9 cellular contexts compared by ENCODE assay signal in the genomic region with DNA sequence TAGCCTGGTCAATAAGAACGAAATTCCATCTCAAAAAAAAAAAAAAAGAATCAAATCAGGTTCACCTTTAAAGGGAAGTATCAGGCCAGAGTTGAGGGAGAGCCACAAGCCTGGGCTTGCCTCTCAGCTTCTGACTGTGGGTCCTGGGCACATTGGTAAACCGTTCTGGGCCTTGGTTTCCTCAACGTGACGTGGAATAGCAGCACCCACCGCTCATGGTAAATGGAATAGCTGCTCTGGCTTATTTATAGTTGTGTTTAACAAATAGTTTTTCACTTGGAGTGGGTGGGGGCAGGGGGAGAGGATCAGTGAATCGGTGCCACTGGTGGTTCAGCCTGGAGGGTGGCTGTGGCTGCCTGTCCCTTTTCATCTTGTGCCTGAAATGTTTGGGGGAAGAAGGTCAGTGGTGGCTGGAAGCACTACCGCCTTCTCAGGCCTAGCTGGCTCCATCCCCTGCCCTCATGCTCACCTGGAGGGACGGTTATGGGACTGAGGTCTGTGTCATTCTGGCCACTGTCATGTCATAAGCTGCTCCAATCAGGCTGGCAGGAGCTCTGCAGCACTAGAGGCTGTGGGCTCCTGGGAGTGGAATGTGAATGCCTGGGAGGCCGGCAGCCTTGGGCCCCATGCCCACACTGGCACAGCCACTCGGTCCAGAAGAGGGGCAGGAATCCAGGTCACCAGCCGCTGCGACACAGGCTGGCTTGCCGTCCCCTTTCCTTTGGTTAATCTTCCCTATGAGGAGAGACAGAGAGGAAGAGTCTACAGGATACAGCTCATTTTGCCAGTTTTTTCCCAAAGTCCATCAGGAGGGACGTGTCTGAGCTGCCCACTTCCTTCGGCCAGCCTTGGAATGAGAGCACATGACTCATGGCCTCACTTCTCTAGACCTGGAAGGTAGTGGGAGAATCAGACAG. TPM values are rescaled to one million over a fixed set of nuclear protein-coding genes. Genes with fewer than 3 reads are reported as not detected.
A peak's percentile ranks its signal among the peaks of the same experiment; 100 is the strongest.
DNase-seq lines count a peak whose midpoint lies in the region; ATAC-seq, FAIRE-seq and TF ChIP-seq lines count a peak whose summit lies in the region.
"Had no signal": no experiment of that assay in that cellular context is flagged by ENCODE, and none has a peak within 500 bp of the region (broad histone marks: within the 10 kb centered on the region; RNA-seq: fewer than 3 reads in every experiment).

No MANE protein-coding gene starts in this region.

- no peak overlapping the region for H3K27ac ChIP-seq in H1 (ENCODE audit: low read depth, low read length)
- peak overlapping the region in 1 of 2 donors; percentile 25 for H3K27ac ChIP-seq in aorta (ENCODE audit: low read depth in 1 of 2, low read length in 2 of 2)

- H3K4me1 ChIP-seq in H1 (replicated peaks in 1 of 4; ENCODE audit: control insufficient read depth in 3 of 4, insufficient read depth in 4 of 4, low read length in 3 of 4) (peaks cover 2 to 10% (median 6%) of the 10 kb centered on the region in 4 experiments; a peak in 6 of 7 replicates), aorta (ENCODE audit: control insufficient read depth in 1 of 2, insufficient read depth in 2 of 2, low read length in 2 of 2) (peaks cover 0 to 2% of the 10 kb centered on the region in 2 donors)

- H4K8ac ChIP-seq in H1 (ENCODE audit: extremely low read depth, insufficient read depth, low read length) = no peak overlapping the region

- H4K5ac ChIP-seq in H1 (ENCODE audit: insufficient read length, low read depth, low read length) = no peak overlapping the region

- TF ChIP-seq EP300 in H1 (IDR thresholded peaks at IDR 0.05; ENCODE audit: borderline replicate concordance in 1 of 2, low read depth in 2 of 2, low read length in 2 of 2) = no peak

- H3K27me3 Mint-ChIP-seq in activated naive CD4-positive, alpha-beta T cell treated with anti-CD3 and anti-CD28 coated beads for 36 hours (ENCODE audit: low read depth) = no peaks in the 10 kb centered on the region

- TF ChIP-seq CTCF in H1 (IDR thresholded peaks at IDR 0.05; ENCODE audit: control extremely low read depth in 1 of 3, insufficient read depth in 1 of 3, low read depth in 1 of 3, low read length in 3 of 3) = no peak

- peaks cover 0 to 1% of the 10 kb centered on the region in 2 experiments for H4K20me1 ChIP-seq in H1 (replicated peaks in 1 of 2; ENCODE audit: control insufficient read depth in 1 of 2, insufficient read depth in 2 of 2, low read length in 2 of 2)

- H3K14ac ChIP-seq in H1 (ENCODE audit: insufficient read length) = no peak overlapping the region

- H2BK5ac ChIP-seq in H1 (ENCODE audit: low read depth, low read length) = peak overlapping the region; percentile 71

- no peaks in the 10 kb centered on the region for H3K36me3 Mint-ChIP-seq in activated naive CD4-positive, alpha-beta T cell treated with anti-CD3 and anti-CD28 coated beads for 36 hours (ENCODE audit: low read depth)

- CTCF ChIA-PET in activated naive CD4-positive, alpha-beta T cell treated with anti-CD3 and anti-CD28 coated beads for 36 hours (lab: Charles Lee) = interaction anchor here (0.9 to 16.6 kb wide), 12 partner anchors 11 to 183 kb away, joined by 3 to 276 read pairs (median 4); partner anchors contain the start of genes CCR7 and TOP2A
- CTCF ChIA-PET in H1 (lab: Charles Lee; ENCODE audit: partially characterized antibody) = interaction anchor here (0.8 to 19.4 kb wide), 17 partner anchors 11 to 325 kb away, joined by 3 to 435 read pairs (median 4); partner anchors contain the start of gene IGFBP4

- H3K27ac Mint-ChIP-seq in activated naive CD4-positive, alpha-beta T cell treated with anti-CD3 and anti-CD28 coated beads for 36 hours = peak overlapping the region; percentile 36

- H3K27me3 ChIP-seq in H1 (replicated peaks in 1 of 4; ENCODE audit: control insufficient read depth in 3 of 4, extremely low read depth in 1 of 4, insufficient read depth in 3 of 4, low read length in 3 of 4) (no peaks in the 10 kb centered on the region; a peak in 1 of 7 replicates), aorta (ENCODE audit: control insufficient read depth in 1 of 2, insufficient read depth in 2 of 2, low read length in 1 of 2) (no peaks in the 10 kb centered on the region)

- no peak overlapping the region for H3K4me3 Mint-ChIP-seq in activated naive CD4-positive, alpha-beta T cell treated with anti-CD3 and anti-CD28 coated beads for 36 hours

- POLR2A ChIA-PET in H1 (lab: Charles Lee; ENCODE audit: partially characterized antibody) = interaction anchor here (0.7 to 1.6 kb wide), 3 partner anchors 67 to 1151 kb away, joined by 3 read pairs; partner anchors contain the start of gene EIF1

- no peaks in the 10 kb centered on the region for H3K79me2 ChIP-seq in H1 (ENCODE audit: control insufficient read depth in 1 of 2, insufficient read depth in 2 of 2, low read length in 2 of 2)

- H3K23me2 ChIP-seq in H1 (ENCODE audit: low read depth, low read length) = peaks cover 3% of the 10 kb centered on the region; the same call in 1 of the 2 replicates

- ATAC-seq in aorta (ENCODE audit: low FRiP score) (no peak), HG02981 (IDR thresholded peaks at IDR 0.05; ENCODE audit: unreplicated experiment) (no peak), GM21825 (IDR thresholded peaks at IDR 0.05; ENCODE audit: unreplicated experiment) (no peak)

- H3K56ac ChIP-seq in H1 (replicated peaks; ENCODE audit: insufficient read length, low read depth, low read length) = peak overlapping the region; percentile 21

- FAIRE-seq in H1 (lab: Jason Lieb, UNC) (no peak), HTR-8/SVneo (lab: Jason Lieb, UNC) (no peak)

- 0 out of 2 replicates have a peak overlapping the region, but pooled peaks have one; percentile 39 for H3K18ac ChIP-seq in H1 (ENCODE audit: extremely low read depth, low read length)

- peak overlapping the region; percentile 93 for H2BK120ac ChIP-seq in H1 (replicated peaks; ENCODE audit: low read depth, low read length)

- peak overlapping the region; percentile 91; the same call in 1 of the 2 replicates for H2BK12ac ChIP-seq in H1 (ENCODE audit: low read depth, low read length)

- H3K4me3 ChIP-seq in H1 (ENCODE audit: extremely low read depth in 1 of 4, insufficient read depth in 2 of 4, low read depth in 3 of 4, low read length in 4 of 4) = no peak overlapping the region
- H3K4me3 ChIP-seq in aorta (ENCODE audit: low read length in 2 of 2) = no peak overlapping the region

- H3K9me3 ChIP-seq in H1 (ENCODE audit: insufficient read depth in 2 of 2, low read depth in 1 of 2, low read length in 1 of 2) = no peaks in the 10 kb centered on the region
- no peaks in the 10 kb centered on the region for H3K9me3 ChIP-seq in aorta (ENCODE audit: control insufficient read depth, low read length)

- 89% methylated on average over 15 of the region's 15 CpGs; no CpG with 5 or more reads in 1 of the 2 experiments for WGBS in H1 (ENCODE audit: extremely low coverage in 1 of 2, insufficient coverage in 1 of 2, insufficient read length in 1 of 2, insufficient replicate concordance in 2 of 2, low coverage in 1 of 2, low lambda C conversion rate in 2 of 2, missing lambda C conversion rate in 1 of 2), 2 experiments
- WGBS in aorta, 2 donors = 34% methylated on average over 15 of the region's 15 CpGs

- intact Hi-C loops in activated naive CD4-positive, alpha-beta T cell treated with anti-CD3 and anti-CD28 coated beads for 36 hours (cut with micrococcal nuclease) = no loop called here
- intact Hi-C loops in aorta (cut with DNase I) = loop anchor here (5.0 to 10.0 kb wide), 3 partner anchors 63 to 181 kb away; no protein-coding TSS in a partner anchor

- H2AFZ ChIP-seq in H1 (ENCODE audit: low read length) = no peak overlapping the region

- no peak overlapping the region for H3K4ac ChIP-seq in H1 (replicated peaks; ENCODE audit: insufficient read length, low read depth, low read length)

- peak overlapping the region; percentile 46 for H4K91ac ChIP-seq in H1 (replicated peaks; ENCODE audit: insufficient read length, low read length)

- no peak overlapping the region for H3K23ac ChIP-seq in H1 (ENCODE audit: insufficient read length)

- no peaks in the 10 kb centered on the region for H3K36me3 ChIP-seq in H1 (ENCODE audit: control insufficient read depth in 2 of 4, insufficient read depth in 4 of 4, low read length in 3 of 4)
- no peaks in the 10 kb centered on the region for H3K36me3 ChIP-seq in aorta (ENCODE audit: control insufficient read depth in 1 of 2, insufficient read depth in 2 of 2, low read length in 1 of 2)

- H3K4me1 Mint-ChIP-seq in activated naive CD4-positive, alpha-beta T cell treated with anti-CD3 and anti-CD28 coated beads for 36 hours (ENCODE audit: low read depth) = peaks cover 90% of the 10 kb centered on the region

- DNase-seq in activated naive CD4-positive, alpha-beta T cell treated with anti-CD3 and anti-CD28 coated beads for 36 hours = no peak
- DNase-seq in activated naive CD4-positive, alpha-beta T cell treated with Interleukin-2 at 50 U/mL for 16 hours = no peak
- DNase-seq in H1 (ENCODE audit: low read depth in 1 of 2, low spot score in 2 of 2) = no peak
- DNase-seq in myocyte (ENCODE audit: low read depth) = peak; percentile 80
- peak; percentile 78 to 89 for DNase-seq in aorta
- no peak for DNase-seq in HTR-8/SVneo (ENCODE audit: insufficient read length, low spot score)
- DNase-seq: NCI-H1105 had no signal

- H2AK5ac ChIP-seq in H1 (ENCODE audit: low read depth, low read length) = 0 out of 2 replicates have a peak overlapping the region, but pooled peaks have one; percentile 47

- H3K4me2 ChIP-seq in H1 (ENCODE audit: insufficient read depth in 1 of 2, low read depth in 2 of 2, low read length in 2 of 2) = no peak overlapping the region

- no peak for TF ChIP-seq POLR2A in H1 (IDR thresholded peaks at IDR 0.05; ENCODE audit: control extremely low read depth in 1 of 2, low read depth in 2 of 2, low read length in 2 of 2)

- H3K9ac ChIP-seq in H1 (replicated peaks in 1 of 4; ENCODE audit: extremely low read depth in 1 of 4, low read depth in 3 of 4, low read length in 3 of 4) = no peak overlapping the region

- no peak overlapping the region for H2BK15ac ChIP-seq in H1 (ENCODE audit: low read length)

- TF ChIP-seq RAD21 in H1 (IDR thresholded peaks at IDR 0.05 in 1 of 2, conservative IDR thresholded peaks at IDR 0.05 in 1 of 2; ENCODE audit: low read depth in 2 of 2, low read length in 2 of 2) = no peak

- no peaks in the 10 kb centered on the region for H3K9me3 Mint-ChIP-seq in activated naive CD4-positive, alpha-beta T cell treated with anti-CD3 and anti-CD28 coated beads for 36 hours

- peak overlapping the region; percentile 89; the same call in 1 of the 2 replicates for H2BK20ac ChIP-seq in H1 (ENCODE audit: low read length)

- H3K79me1 ChIP-seq in H1 (ENCODE audit: low read depth, low read length) = no peaks in the 10 kb centered on the region

RNA-seq across cellular contexts. Expression of gene CCR7, which starts 27.0 kb away (rescaled TPM):
- total RNA-seq in activated naive CD4-positive, alpha-beta T cell treated with anti-CD3 and anti-CD28 coated beads for 36 hours = 100 to 1,000 TPM; 150 to 156 TPM
- 0.17 TPM in 1 of 2 replicates, not detected in the other for total RNA-seq in H1 (2021; fragmentation: NEBNext Ultra II Directional; extraction: Animal tissue kit (Norgen Biotek cat#: 25700))
- polyA plus RNA-seq in H1 (2011; rRNA removed) = 0.12 and 0.28 TPM in 2 replicates
- polyA plus RNA-seq in H1 (2011; cell fraction: cytosol; rRNA removed) = 0.16 TPM
- 0.27 TPM for polyA plus RNA-seq in H1 (2011; cell fraction: nucleus; rRNA removed)
- 0.11 to 0.33 TPM in 2 of 4 replicates, not detected in the others for polyA plus RNA-seq in H1 (2012, experiment 1 of 2)
- polyA plus RNA-seq in H1 (2012, experiment 2 of 2) = 0.14 TPM
- polyA plus RNA-seq in H1 (2013, experiment 1 of 2) = 0.30 TPM
- polyA plus RNA-seq in H1 (2013, experiment 2 of 2) = 0.24 TPM
- polyA minus RNA-seq in H1 (2011; rRNA and poly(A)+ RNA removed) = not detected in 2 replicates
- polyA minus RNA-seq in H1 (2011; cell fraction: cytosol; rRNA and poly(A)+ RNA removed) = not detected
- not detected for polyA minus RNA-seq in H1 (2011; cell fraction: nucleus; rRNA and poly(A)+ RNA removed)
- total RNA-seq in myocyte = 0.05 TPM in 1 of 2 replicates, not detected in the other
- polyA plus RNA-seq in myocyte (2012) = 1.4 TPM
- under 1 TPM; 0.62 to 0.84 TPM for total RNA-seq in aorta
- under 1 TPM; 0.08 to 0.13 TPM for polyA plus RNA-seq in aorta

RNA-seq across cellular contexts. Expression of gene TNS4, which starts 36.9 kb away (rescaled TPM):
- 1 to 10 TPM; 4.7 to 5.9 TPM for total RNA-seq in activated naive CD4-positive, alpha-beta T cell treated with anti-CD3 and anti-CD28 coated beads for 36 hours
- 0.20 and 0.80 TPM in 2 replicates for total RNA-seq in H1 (2021; fragmentation: NEBNext Ultra II Directional; extraction: Animal tissue kit (Norgen Biotek cat#: 25700))
- polyA plus RNA-seq in H1 (2011; rRNA removed) = 0.21 and 0.39 TPM in 2 replicates
- polyA plus RNA-seq in H1 (2011; cell fraction: cytosol; rRNA removed) = 0.49 TPM
- polyA plus RNA-seq in H1 (2011; cell fraction: nucleus; rRNA removed) = 0.54 TPM
- polyA plus RNA-seq in H1 (2012, experiment 1 of 2) = 0.21 to 0.76 TPM (median 0.30 TPM) in 4 replicates
- 0.10 TPM for polyA plus RNA-seq in H1 (2012, experiment 2 of 2)
- 0.39 TPM for polyA plus RNA-seq in H1 (2013, experiment 1 of 2)
- 0.63 TPM for polyA plus RNA-seq in H1 (2013, experiment 2 of 2)
- polyA minus RNA-seq in H1 (2011; rRNA and poly(A)+ RNA removed) = 0.60 and 0.66 TPM in 2 replicates
- not detected for polyA minus RNA-seq in H1 (2011; cell fraction: cytosol; rRNA and poly(A)+ RNA removed)
- polyA minus RNA-seq in H1 (2011; cell fraction: nucleus; rRNA and poly(A)+ RNA removed) = 0.90 TPM
- total RNA-seq in myocyte = not detected in 2 replicates
- 0.03 TPM for polyA plus RNA-seq in myocyte (2012)
- under 1 TPM in 1 of 2 donors, not detected in 1; 0.39 TPM for total RNA-seq in aorta
- under 1 TPM in 1 of 2 donors, not detected in 1; 0.05 TPM for polyA plus RNA-seq in aorta

Comparison
In these comparisons a context has a peak if more than half of its experiments do, and no peak if none do; other contexts are left out.
1. DNase-seq: peak in myocyte (single experiment) and aorta (2 of 2); none in activated naive CD4-positive, alpha-beta T cell treated with anti-CD3 and anti-CD28 coated beads for 36 hours (single experiment), activated naive CD4-positive, alpha-beta T cell treated with Interleukin-2 at 50 U/mL for 16 hours (single experiment), H1 (0 of 2) and HTR-8/SVneo (single experiment).
2. RNA of gene CCR7, which starts 27.0 kb away (total RNA-seq): 150 to 156 TPM in activated naive CD4-positive, alpha-beta T cell treated with anti-CD3 and anti-CD28 coated beads for 36 hours; 0.62 to 0.84 TPM in aorta, 0.17 TPM in H1 and 0.05 TPM in myocyte; every median in the first group is over 10 times any median in the second.